ENCODE assay signal across 10 cellular contexts in the genomic region with DNA sequence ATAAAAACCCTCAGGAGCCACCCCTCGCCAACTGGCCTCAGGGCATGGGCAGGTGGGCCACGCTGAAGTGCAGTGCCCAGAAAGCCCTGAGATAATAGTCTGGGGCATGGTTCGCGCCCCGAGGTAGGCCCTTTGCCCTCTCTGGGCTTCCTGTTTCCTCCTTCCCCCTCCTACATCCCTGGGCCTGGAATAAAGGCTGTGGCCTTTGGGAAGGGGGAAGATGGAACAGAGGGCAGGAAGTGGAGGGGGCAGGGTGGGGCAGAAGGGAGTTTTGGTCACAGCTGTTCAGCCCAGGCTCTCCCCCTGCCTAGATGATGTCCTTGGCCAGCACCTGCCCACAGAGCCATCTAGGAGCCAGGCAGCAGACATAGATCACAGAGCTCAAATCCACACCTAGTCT. TPM values are rescaled to one million over a fixed set of nuclear protein-coding genes. Genes with fewer than 3 reads are reported as not detected.
A peak's percentile ranks its signal among the peaks of the same experiment; 100 is the strongest.
DNase-seq lines count a peak whose midpoint lies in the region; ATAC-seq and TF ChIP-seq lines count a peak whose summit lies in the region.
"Had no signal": no experiment of that assay in that cellular context is flagged by ENCODE, and none has a peak within 500 bp of the region (broad histone marks: within the 10 kb centered on the region; RNA-seq: fewer than 3 reads in every experiment).

No MANE protein-coding gene starts in this region.

- H3K36me3 ChIP-seq in SJCRH30 (peaks cover 14% of the 10 kb centered on the region), hepatocyte (replicated peaks; ENCODE audit: insufficient read depth, low read depth) (peaks cover 10% of the 10 kb centered on the region), spleen (peaks cover 5 to 94% (median 45%) of the 10 kb centered on the region in 6 donors)

- H3K4me3 ChIP-seq in SJCRH30 (no peak overlapping the region), hepatocyte (no peak overlapping the region), spleen (no peak overlapping the region)

- H3K27me3 ChIP-seq in SJCRH30 (no peaks in the 10 kb centered on the region), hepatocyte (no peaks in the 10 kb centered on the region), spleen (replicated peaks in 1 of 7) (no peaks in the 10 kb centered on the region)

- 96% methylated on average over 5 of the region's 5 CpGs for WGBS in hepatocyte (ENCODE audit: low lambda C conversion rate, missing lambda C conversion rate)
- WGBS in spleen, 5 donors: 38 to 85% (median 56%) methylated on average over 5 of the region's 5 CpGs

- H3K4me1 ChIP-seq in SJCRH30 (peaks cover 28% of the 10 kb centered on the region), hepatocyte (ENCODE audit: insufficient read depth) (peaks cover 49% of the 10 kb centered on the region), spleen (peaks cover 38 to 76% (median 66%) of the 10 kb centered on the region in 6 donors)

- ATAC-seq in HG03378 (IDR thresholded peaks at IDR 0.05; ENCODE audit: unreplicated experiment): no peak

- H3K27ac ChIP-seq in SJCRH30: peak overlapping the region; percentile 28; the same call in 1 of the 2 replicates
- H3K27ac ChIP-seq in hepatocyte: peak overlapping the region; percentile 57
- H3K27ac ChIP-seq in spleen: peak overlapping the region in 6 of 8 donors; percentile 62 to 81 (median 74)

- H3K79me2 ChIP-seq in hepatocyte: peaks cover 52% of the 10 kb centered on the region

- H3K4me2 ChIP-seq in hepatocyte: peak overlapping the region; percentile 34

- intact Hi-C loops in spleen (cut with DNase I; ENCODE audit: low total_unique reads): no loop called here

- no peak overlapping the region for H2AFZ ChIP-seq in hepatocyte

- no peak for TF ChIP-seq POLR2A in spleen (IDR thresholded peaks at IDR 0.05)

- TF ChIP-seq CTCF in hepatocyte (IDR thresholded peaks at IDR 0.05; ENCODE audit: poor library complexity) (no peak), spleen (IDR thresholded peaks at IDR 0.05 in 8 of 11, conservative IDR thresholded peaks at IDR 0.05 in 3 of 11) (no peak)

- H3K9me2 ChIP-seq in hepatocyte (replicated peaks; ENCODE audit: insufficient read depth): no peaks in the 10 kb centered on the region

- peaks cover 54% of the 10 kb centered on the region for H4K20me1 ChIP-seq in hepatocyte (ENCODE audit: insufficient read depth, poor library complexity, severe bottlenecking)

- DNase-seq in DMS79 treated with DMSO at 0.1 percent for 48 hours (lab: John Stamatoyannopoulos, UW): peak; percentile 17
- DNase-seq in DMS79 (lab: John Stamatoyannopoulos, UW): no peak
- peak; percentile 61 to 68 for DNase-seq in SJCRH30
- no peak for DNase-seq in hepatocyte (ENCODE audit: low spot score)
- no peak for DNase-seq in spleen
- DNase-seq in activated CD4-positive, alpha-beta T cell treated with anti-CD3 and anti-CD28 coated beads, Interleukin-2, amount 50 U/mL, for 48 hours: no peak
- DNase-seq in activated CD4-positive, alpha-beta T cell treated with anti-CD3 and anti-CD28 coated beads for 1 hour: no peak
- DNase-seq: NCI-H524 treated with DMSO at 0.1 percent for 48 hours; stimulated activated naive CD4-positive, alpha-beta T cell treated with Interleukin-2 at 50 U/mL for 16 hours had no signal

- no peaks in the 10 kb centered on the region for H3K9me3 ChIP-seq in SJCRH30 (replicated peaks)
- no peaks in the 10 kb centered on the region for H3K9me3 ChIP-seq in hepatocyte (ENCODE audit: low read depth)
- no peaks in the 10 kb centered on the region for H3K9me3 ChIP-seq in spleen

RNA-seq across cellular contexts. Expression of gene CSRNP1, which starts 11.3 kb away (rescaled TPM):
- total RNA-seq in SJCRH30 (2014; rRNA removed; shearing (Covaris generic)): 4.4 TPM in 2 replicates
- total RNA-seq in hepatocyte: 71.6 and 78.7 TPM in 2 replicates
- polyA plus RNA-seq in hepatocyte: 112 and 115 TPM in 2 replicates
- 10 to 100 TPM; 18.2 to 57.0 (median 34.6) TPM for total RNA-seq in spleen
- 10 to 100 TPM in 2 of 3 donors, 1 to 10 TPM in 1; 7.1 to 15.1 (median 10.2) TPM for polyA plus RNA-seq in spleen

RNA-seq across cellular contexts. Expression of gene TTC21A, which starts 34.6 kb away (rescaled TPM):
- 0.36 and 0.56 TPM in 2 replicates for total RNA-seq in SJCRH30 (2014; rRNA removed; shearing (Covaris generic))
- total RNA-seq in hepatocyte: 1.2 and 3.7 TPM in 2 replicates
- polyA plus RNA-seq in hepatocyte: 6.5 and 7.6 TPM in 2 replicates
- 10 to 100 TPM; 11.6 to 17.5 (median 13.2) TPM for total RNA-seq in spleen
- polyA plus RNA-seq in spleen: 10 to 100 TPM; 15.2 to 34.3 (median 18.6) TPM

RNA-seq across cellular contexts. Expression of gene GORASP1, which starts 34.6 kb away (rescaled TPM):
- 21.0 and 23.1 TPM in 2 replicates for total RNA-seq in SJCRH30 (2014; rRNA removed; shearing (Covaris generic))
- 38.0 and 48.6 TPM in 2 replicates for total RNA-seq in hepatocyte
- 42.0 and 49.0 TPM in 2 replicates for polyA plus RNA-seq in hepatocyte
- 10 to 100 TPM; 47.3 to 74.5 (median 65.5) TPM for total RNA-seq in spleen
- polyA plus RNA-seq in spleen: 10 to 100 TPM; 20.6 to 35.5 (median 26.3) TPM

RNA-seq across cellular contexts. Expression of gene XIRP1, which starts 50.3 kb away (rescaled TPM):
- total RNA-seq in SJCRH30 (2014; rRNA removed; shearing (Covaris generic)): 0.61 and 0.91 TPM in 2 replicates
- total RNA-seq in hepatocyte (0.10 TPM in 1 of 2 replicates, not detected in the other), spleen (under 1 TPM in 4 of 7 donors, not detected in 3; 0.09 to 0.70 (median 0.39) TPM)
- polyA plus RNA-seq in hepatocyte (1.4 TPM in 1 of 2 replicates, not detected in the other), spleen (under 1 TPM; 0.06 to 0.30 (median 0.12) TPM)

Comparison
In these comparisons a context has a peak if more than half of its experiments do, and no peak if none do; other contexts are left out.
1. DNase-seq: peak in DMS79 treated with DMSO at 0.1 percent for 48 hours (single experiment) and SJCRH30 (2 of 2); none in DMS79 (single experiment), hepatocyte (single experiment), spleen (single experiment), activated CD4-positive, alpha-beta T cell treated with anti-CD3 and anti-CD28 coated beads, Interleukin-2, amount 50 U/mL, for 48 hours (0 of 2) and activated CD4-positive, alpha-beta T cell treated with anti-CD3 and anti-CD28 coated beads for 1 hour (single experiment).
2. Peak in every context shown above with its lines, with median percentiles within 50 percentile points of each other: H3K27ac ChIP-seq.